ENCODE assay signal across 2 cellular contexts in genomic region chr2:98911126-98911375, GRCh38.
TF ChIP-seq lines count a peak whose summit lies in the region.

No MANE protein-coding gene starts in this region.

TF ChIP-seq in H1, 55 proteins besides CTCF, POLR2A, EP300 and RAD21:
- no peak for TF ChIP-seq MAFK (IDR thresholded peaks at IDR 0.05; ENCODE audit: low read depth, low read length)
- TF ChIP-seq CHD2 (IDR thresholded peaks at IDR 0.05; ENCODE audit: low read length), result no peak
- TF ChIP-seq BACH1 (IDR thresholded peaks at IDR 0.05; ENCODE audit: low read length), result no peak
- TF ChIP-seq CREB1 (IDR thresholded peaks at IDR 0.05), result no peak
- TF ChIP-seq RBBP5 (IDR thresholded peaks at IDR 0.05; ENCODE audit: borderline replicate concordance, low read depth, low read length), result no peak
- TF ChIP-seq HDAC6 (IDR thresholded peaks at IDR 0.05; ENCODE audit: low read depth, low read length), result no peak
- TF ChIP-seq RFX5 (IDR thresholded peaks at IDR 0.05; ENCODE audit: borderline replicate concordance, low read depth, low read length), result no peak
- TF ChIP-seq MAX (IDR thresholded peaks at IDR 0.05), result no peak
- TF ChIP-seq CHD1 (IDR thresholded peaks at IDR 0.05; ENCODE audit: low read depth, low read length), result no peak
- no peak for TF ChIP-seq BRCA1 (IDR thresholded peaks at IDR 0.05; ENCODE audit: low read depth, low read length)
- no peak for TF ChIP-seq JUND (IDR thresholded peaks at IDR 0.05; ENCODE audit: low read length)
- no peak for TF ChIP-seq USF2 (IDR thresholded peaks at IDR 0.05; ENCODE audit: low read length)
- TF ChIP-seq SRF (IDR thresholded peaks at IDR 0.05; ENCODE audit: low read depth, low read length), result no peak

TF ChIP-seq in GM12891, 5 proteins besides CTCF, POLR2A, EP300 and RAD21:
- TF ChIP-seq TAF1 (IDR thresholded peaks at IDR 0.05; ENCODE audit: low read depth, low read length) (no peak), POU2F2 (IDR thresholded peaks at IDR 0.05; ENCODE audit: low read depth, low read length) (no peak), POLR2AphosphoS5 (IDR thresholded peaks at IDR 0.05; ENCODE audit: low read depth, low read length) (no peak), PAX5 (IDR thresholded peaks at IDR 0.05; ENCODE audit: insufficient read depth, low read length, severe bottlenecking) (no peak), SPI1 (IDR thresholded peaks at IDR 0.05; ENCODE audit: low read depth, low read length) (no peak)
